23 cellular contexts compared by ENCODE assay signal in the genomic region with DNA sequence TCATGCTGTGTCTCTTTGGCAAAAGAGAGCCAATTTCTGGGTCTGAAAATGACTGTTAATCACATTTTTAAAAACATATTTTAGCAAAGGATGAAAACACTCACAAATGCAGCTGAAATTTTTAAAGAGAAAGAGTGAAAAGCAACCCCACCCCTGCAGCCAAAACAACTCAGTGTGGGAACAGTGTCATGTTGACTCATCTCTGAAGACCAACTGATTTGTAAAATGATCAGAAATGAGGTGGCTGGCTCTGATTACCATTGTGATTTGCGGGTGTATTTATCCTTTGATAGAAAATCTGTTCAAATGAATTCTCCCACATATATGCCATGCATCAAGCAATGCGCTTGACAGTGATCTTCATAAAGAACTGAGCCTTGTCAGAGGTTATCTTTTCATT.
"Had no signal": no experiment of that assay in that cellular context is flagged by ENCODE, and none has a peak within 500 bp of the region (broad histone marks: within the 10 kb centered on the region; RNA-seq: fewer than 3 reads in every experiment).

No MANE protein-coding gene starts in this region.

- H3K9me3 ChIP-seq: gastrocnemius medialis, heart right ventricle, mucosa of descending colon, sigmoid colon, tibial artery, upper lobe of left lung, uterus had no signal

- H3K4me3 ChIP-seq: coronary artery, gastrocnemius medialis, heart right ventricle, mucosa of descending colon, sigmoid colon, tibial artery, upper lobe of left lung, uterus had no signal

- H3K4me1 ChIP-seq: gastrocnemius medialis, sigmoid colon, tibial artery, upper lobe of left lung, uterus had no signal

- FAIRE-seq: endothelial cell of umbilical vein, islet of Langerhans, small intestine had no signal

- DNase-seq: effector CD4-positive, alpha-beta T cell; endodermal cell; gastrocnemius medialis; heart right ventricle; hypothalamus; kidney glomerular epithelial cell; mammary epithelial cell; naive thymus-derived CD8-positive, alpha-beta T cell; posterior cingulate gyrus; sigmoid colon; small intestine; stimulated activated CD4-positive, alpha-beta T cell treated with anti-CD3 and anti-CD28 coated beads, Interleukin-12 subunit alpha, Interleukin-12 subunit beta, amount 100 ng/mL, for 4 hours; stimulated activated CD4-positive, alpha-beta T cell treated with anti-CD3 and anti-CD28 coated beads, Interleukin-2, amount 100 ng/mL, for 48 hours; stimulated activated naive CD4-positive, alpha-beta T cell treated with Interleukin-2 at 50 U/mL for 16 hours; tibial artery; upper lobe of left lung; uterus had no signal

- H3K4me1 Mint-ChIP-seq: endodermal cell; naive thymus-derived CD8-positive, alpha-beta T cell had no signal

- H3K27ac Mint-ChIP-seq: endodermal cell; naive thymus-derived CD8-positive, alpha-beta T cell had no signal

- H3K27me3 ChIP-seq: gastrocnemius medialis, heart right ventricle, sigmoid colon, tibial artery, upper lobe of left lung, uterus had no signal

- H3K27ac ChIP-seq: coronary artery, gastrocnemius medialis, heart right ventricle, sigmoid colon, tibial artery, upper lobe of left lung, uterus had no signal

- H3K36me3 Mint-ChIP-seq: naive thymus-derived CD8-positive, alpha-beta T cell had no signal

- H3K9me3 Mint-ChIP-seq: endodermal cell, neural crest cell had no signal

- H3K36me3 ChIP-seq: gastrocnemius medialis, heart right ventricle, sigmoid colon, tibial artery, upper lobe of left lung, uterus had no signal

- H3K4me3 Mint-ChIP-seq: endodermal cell; naive thymus-derived CD8-positive, alpha-beta T cell; neural crest cell had no signal

- ATAC-seq: gastrocnemius medialis; heart right ventricle; left lobe of liver; naive thymus-derived CD8-positive, alpha-beta T cell had no signal
